Comparison of ENCODE assay signal across 36 cellular contexts in genomic region chr5:57509501-57510260, GRCh38. TPM values are rescaled to one million over a fixed set of nuclear protein-coding genes. Genes with fewer than 3 reads are reported as not detected.
"Had no signal": no experiment of that assay in that cellular context is flagged by ENCODE, and none has a peak within 500 bp of the region (broad histone marks: within the 10 kb centered on the region; RNA-seq: fewer than 3 reads in every experiment).

No MANE protein-coding gene starts in this region.

- H3K4me1 Mint-ChIP-seq: activated naive CD8-positive, alpha-beta T cell treated with anti-CD3 and anti-CD28 coated beads for 36 hours; activated T-helper 17 cell treated with anti-CD3 and anti-CD28 coated beads, Interleukin-2, amount 50 U/mL, for 72 hours; central memory CD8-positive, alpha-beta T cell had no signal

- H3K9me3 Mint-ChIP-seq: activated CD8-positive, alpha-beta T cell treated with anti-CD3 and anti-CD28 coated beads for 36 hours; activated naive CD8-positive, alpha-beta T cell treated with anti-CD3 and anti-CD28 coated beads for 36 hours; activated T-cell treated with anti-CD3 and anti-CD28 coated beads, Interleukin-2, amount 50 U/mL, for 72 hours; activated T-helper 17 cell treated with anti-CD3 and anti-CD28 coated beads, Interleukin-2, amount 50 U/mL, for 72 hours; central memory CD8-positive, alpha-beta T cell had no signal

- H3K36me3 ChIP-seq: brain microvascular endothelial cell, WERI-Rb-1 had no signal

- DNase-seq: activated CD4-positive, alpha-beta T cell treated with anti-CD3 and anti-CD28 coated beads for 1 hour; activated CD4-positive, alpha-beta T cell treated with anti-CD3 and anti-CD28 coated beads for 48 hours; activated CD4-positive, alpha-beta T cell treated with anti-CD3 and anti-CD28 coated beads, Interleukin-2, amount 50 U/mL, for 4 hours; activated CD4-positive, CD25-positive, alpha-beta regulatory T cell; activated CD8-positive, alpha-beta T cell treated with anti-CD3 and anti-CD28 coated beads for 36 hours; activated effector memory CD4-positive, alpha-beta T cell treated with anti-CD3 and anti-CD28 coated beads, Interleukin-2, amount 50 U/mL, for 16 hours; activated naive CD4-positive, alpha-beta T cell; activated naive CD4-positive, alpha-beta T cell treated with anti-CD3 and anti-CD28 coated beads, Interleukin-2, amount 50 U/mL, for 16 hours; activated naive CD8-positive, alpha-beta T cell treated with anti-CD3 and anti-CD28 coated beads for 36 hours; activated T-cell treated with anti-CD3 and anti-CD28 coated beads, Interleukin-2, amount 50 U/mL, for 1 hour; activated T-cell treated with anti-CD3 and anti-CD28 coated beads, Interleukin-2, amount 50 U/mL, for 72 hours; amniotic stem cell; aorta; brain microvascular endothelial cell; Kasumi-1; KBM-7; NCI-H1092 treated with DMSO at 0.1 percent for 48 hours; NCI-H1417; NCI-H146; NCI-H187; NCI-H2029 treated with DMSO at 0.1 percent for 48 hours; NCI-H2107; NCI-H2171; NCI-H510A; NCI-H526; NCI-H748 treated with DMSO at 0.1 percent for 48 hours; OCI-M1; Right ventricle myocardium superior; SW 1271; T-helper 1 cell; T-helper 2 cell; T-helper 9 cell; WERI-Rb-1 had no signal

- H3K27ac ChIP-seq: brain microvascular endothelial cell, WERI-Rb-1 had no signal

- H3K36me3 Mint-ChIP-seq: activated naive CD8-positive, alpha-beta T cell treated with anti-CD3 and anti-CD28 coated beads for 36 hours had no signal

- H3K27ac Mint-ChIP-seq: activated CD8-positive, alpha-beta T cell treated with anti-CD3 and anti-CD28 coated beads for 36 hours; activated naive CD8-positive, alpha-beta T cell treated with anti-CD3 and anti-CD28 coated beads for 36 hours; activated T-cell treated with anti-CD3 and anti-CD28 coated beads, Interleukin-2, amount 50 U/mL, for 72 hours; activated T-helper 17 cell treated with anti-CD3 and anti-CD28 coated beads, Interleukin-2, amount 50 U/mL, for 72 hours had no signal

- ATAC-seq: activated CD8-positive, alpha-beta T cell treated with anti-CD3 and anti-CD28 coated beads for 36 hours; activated T-cell treated with anti-CD3 and anti-CD28 coated beads, Interleukin-2, amount 50 U/mL, for 72 hours; activated T-helper 17 cell treated with anti-CD3 and anti-CD28 coated beads, Interleukin-2, amount 50 U/mL, for 72 hours had no signal

- H3K4me3 Mint-ChIP-seq: activated CD8-positive, alpha-beta T cell treated with anti-CD3 and anti-CD28 coated beads for 36 hours; activated naive CD8-positive, alpha-beta T cell treated with anti-CD3 and anti-CD28 coated beads for 36 hours; activated T-cell treated with anti-CD3 and anti-CD28 coated beads, Interleukin-2, amount 50 U/mL, for 72 hours; activated T-helper 17 cell treated with anti-CD3 and anti-CD28 coated beads, Interleukin-2, amount 50 U/mL, for 72 hours; central memory CD8-positive, alpha-beta T cell had no signal

- H3K27me3 ChIP-seq: brain microvascular endothelial cell had no signal

RNA-seq across cellular contexts. Expression of gene ACTBL2, which starts 27.1 kb away (rescaled TPM):
- total RNA-seq: activated CD8-positive, alpha-beta memory T cell treated with anti-CD3 and anti-CD28 coated beads for 36 hours; activated CD8-positive, alpha-beta T cell treated with anti-CD3 and anti-CD28 coated beads for 36 hours; activated naive CD8-positive, alpha-beta T cell treated with anti-CD3 and anti-CD28 coated beads for 36 hours; activated T-cell treated with anti-CD3 and anti-CD28 coated beads, Interleukin-2, amount 50 U/mL, for 72 hours; activated T-helper 17 cell treated with anti-CD3 and anti-CD28 coated beads, Interleukin-2, amount 50 U/mL, for 72 hours; aorta; Right ventricle myocardium superior had no signal
- polyA plus RNA-seq: aorta had no signal
